Comparison of ENCODE assay signal across 1 cellular context in genomic region chr12:110670161-110670701, GRCh38.
TF ChIP-seq lines count a peak whose summit lies in the region.

No MANE protein-coding gene starts in this region.

TF ChIP-seq in GM23338, 12 proteins besides CTCF, POLR2A, EP300 and RAD21 (continued from another document):
- no peak for TF ChIP-seq ZNF331 (CRISPR knock-in tag; IDR thresholded peaks at IDR 0.05; ENCODE audit: low read depth)
- no peak for TF ChIP-seq STAT1 (IDR thresholded peaks at IDR 0.05; ENCODE audit: unreplicated experiment)
- TF ChIP-seq EZH2phosphoT487 (IDR thresholded peaks at IDR 0.05; ENCODE audit: unreplicated experiment), result no peak
